17 cellular contexts compared by ENCODE assay signal in the genomic region with DNA sequence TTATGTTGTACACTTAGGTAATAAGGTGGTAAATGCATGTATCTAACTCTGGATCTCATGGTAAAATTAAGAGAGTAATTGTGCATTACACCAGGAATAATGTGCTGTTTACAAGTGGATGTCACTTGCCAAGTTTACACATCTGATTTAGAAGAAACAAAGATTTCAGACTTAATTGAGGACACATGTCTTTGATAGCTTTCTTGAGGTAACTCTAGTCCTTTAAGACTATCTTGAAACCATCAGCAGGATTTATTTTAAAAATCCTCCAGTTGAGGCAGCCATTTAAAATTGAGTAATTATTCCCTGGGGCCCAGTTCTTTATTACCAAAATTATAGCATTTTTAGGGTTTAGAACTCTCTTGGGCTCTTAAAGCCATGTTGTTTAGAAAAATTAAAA.
"Had no signal": no experiment of that assay in that cellular context is flagged by ENCODE, and none has a peak within 500 bp of the region (broad histone marks: within the 10 kb centered on the region; RNA-seq: fewer than 3 reads in every experiment).

No MANE protein-coding gene starts in this region.

- H3K4me3 ChIP-seq: pancreas, right lobe of liver, thoracic aorta, upper lobe of right lung had no signal

- FAIRE-seq: pancreas had no signal

- H3K27me3 Mint-ChIP-seq: activated B cell treated with CpG ODN at 0.5 μM for 24 hours; activated CD4-positive, alpha-beta memory T cell treated with anti-CD3 and anti-CD28 coated beads for 36 hours; T-cell had no signal

- H3K27ac ChIP-seq: pancreas, right lobe of liver, thoracic aorta, upper lobe of right lung had no signal

- H3K36me3 Mint-ChIP-seq: activated CD4-positive, alpha-beta memory T cell treated with anti-CD3 and anti-CD28 coated beads for 36 hours; activated naive CD8-positive, alpha-beta T cell treated with anti-CD3 and anti-CD28 coated beads for 36 hours; T-cell had no signal

- H3K27ac Mint-ChIP-seq: activated B cell treated with CpG ODN at 0.5 μM for 24 hours; activated CD4-positive, alpha-beta memory T cell treated with anti-CD3 and anti-CD28 coated beads for 36 hours; activated CD8-positive, alpha-beta memory T cell treated with anti-CD3 and anti-CD28 coated beads, Interleukin-2, amount 10 ng/mL, durations not matched to agents 7 days and 5 days; activated naive CD8-positive, alpha-beta T cell treated with anti-CD3 and anti-CD28 coated beads for 36 hours; naive thymus-derived CD4-positive, alpha-beta T cell; T-cell had no signal

- H3K4me3 Mint-ChIP-seq: activated B cell treated with CpG ODN at 0.5 μM for 24 hours; activated CD4-positive, alpha-beta memory T cell treated with anti-CD3 and anti-CD28 coated beads for 36 hours; activated CD8-positive, alpha-beta memory T cell treated with anti-CD3 and anti-CD28 coated beads, Interleukin-2, amount 10 ng/mL, durations not matched to agents 7 days and 5 days; activated naive CD8-positive, alpha-beta T cell treated with anti-CD3 and anti-CD28 coated beads for 36 hours; naive thymus-derived CD4-positive, alpha-beta T cell; T-cell had no signal

- H3K36me3 ChIP-seq: pancreas, right lobe of liver, thoracic aorta, upper lobe of right lung had no signal

- ATAC-seq: activated CD8-positive, alpha-beta memory T cell treated with anti-CD3 and anti-CD28 coated beads, Interleukin-2, amount 10 ng/mL, durations not matched to agents 7 days and 5 days; naive thymus-derived CD4-positive, alpha-beta T cell; pancreas; right lobe of liver; T-cell; upper lobe of right lung had no signal

- H3K27me3 ChIP-seq: pancreas, right lobe of liver, upper lobe of right lung had no signal

- DNase-seq: activated B cell treated with CpG ODN at 0.5 μM for 24 hours; activated CD4-positive, alpha-beta memory T cell treated with anti-CD3 and anti-CD28 coated beads for 36 hours; activated CD4-positive, alpha-beta T cell treated with anti-CD3 and anti-CD28 coated beads for 4 hours; activated CD8-positive, alpha-beta memory T cell treated with anti-CD3 and anti-CD28 coated beads, Interleukin-2, amount 10 ng/mL, durations not matched to agents 7 days and 5 days; activated naive CD4-positive, alpha-beta T cell; activated naive CD8-positive, alpha-beta T cell treated with anti-CD3 and anti-CD28 coated beads for 36 hours; amygdala; erythroblast; mesenchymal stem cell; naive thymus-derived CD4-positive, alpha-beta T cell; pancreas; right lobe of liver; small intestine; stimulated activated CD4-positive, alpha-beta T cell treated with anti-CD3 and anti-CD28 coated beads, Interleukin-4, amount 100 ng/mL, for 1 hour; T-cell; upper lobe of right lung had no signal

- H3K9me3 ChIP-seq: pancreas, right lobe of liver, thoracic aorta, upper lobe of right lung had no signal

- H3K9me3 Mint-ChIP-seq: activated B cell treated with CpG ODN at 0.5 μM for 24 hours; activated CD4-positive, alpha-beta memory T cell treated with anti-CD3 and anti-CD28 coated beads for 36 hours; activated naive CD8-positive, alpha-beta T cell treated with anti-CD3 and anti-CD28 coated beads for 36 hours; naive thymus-derived CD4-positive, alpha-beta T cell; T-cell had no signal
